In genomic region chr19:13181747-13182388, GRCh38 we compare ENCODE assay signal across 8 cellular contexts.
DNase-seq lines count a peak whose midpoint lies in the region; ATAC-seq and TF ChIP-seq lines count a peak whose summit lies in the region.

No MANE protein-coding gene starts in this region.

- H3K4me3 ChIP-seq in AG10803 (ENCODE audit: low read length) (no peak overlapping the region), HL-60 (replicated peaks; ENCODE audit: insufficient read depth, low read length) (no peak overlapping the region), coronary artery (no peak overlapping the region)

- DNase-seq in AG10803 (ENCODE audit: low read depth) (peak; percentile 76), HL-60 (ENCODE audit: low read depth in 1 of 2, low spot score in 1 of 2) (peak; percentile 49 to 78), germinal center (ENCODE audit: low spot score) (peak; percentile 29), pons (ENCODE audit: low spot score) (peak; percentile 81), coronary artery (ENCODE audit: low spot score) (no peak), NCI-H82 treated with DMSO at 0.1 percent for 48 hours (lab: John Stamatoyannopoulos, UW; ENCODE audit: unreplicated experiment) (no peak)
- DNase-seq in activated CD8-positive, alpha-beta memory T cell treated with anti-CD3 and anti-CD28 coated beads, Interleukin-2, amount 50 U/mL, for 4 hours = peak; percentile 58

- no peak for TF ChIP-seq CTCF in AG10803 (conservative IDR thresholded peaks at IDR 0.05; ENCODE audit: low read length)
- no peak for TF ChIP-seq CTCF in HL-60 (IDR thresholded peaks at IDR 0.05; ENCODE audit: insufficient read depth, low read length)
- no peak for TF ChIP-seq CTCF in coronary artery (IDR thresholded peaks at IDR 0.05)

- H3K27me3 ChIP-seq in HL-60 (ENCODE audit: insufficient read depth, poor library complexity, severe bottlenecking) = no peaks in the 10 kb centered on the region

- ATAC-seq in GM21619 (IDR thresholded peaks at IDR 0.05; ENCODE audit: unreplicated experiment) = no peak

- H3K27ac ChIP-seq in HL-60 (replicated peaks) (peak overlapping the region; percentile 37), coronary artery (peak overlapping the region in 1 of 2 donors; percentile 49)

Comparison
In these comparisons a context has a peak if more than half of its experiments do, and no peak if none do; other contexts are left out.
1. DNase-seq: peak in AG10803 (single experiment), HL-60 (2 of 2), activated CD8-positive, alpha-beta memory T cell treated with anti-CD3 and anti-CD28 coated beads, Interleukin-2, amount 50 U/mL, for 4 hours (single experiment), germinal center (single experiment) and pons (single experiment); none in coronary artery (single experiment) and NCI-H82 treated with DMSO at 0.1 percent for 48 hours (single experiment).